ENCODE assay signal across 1 cellular context in the genomic region with DNA sequence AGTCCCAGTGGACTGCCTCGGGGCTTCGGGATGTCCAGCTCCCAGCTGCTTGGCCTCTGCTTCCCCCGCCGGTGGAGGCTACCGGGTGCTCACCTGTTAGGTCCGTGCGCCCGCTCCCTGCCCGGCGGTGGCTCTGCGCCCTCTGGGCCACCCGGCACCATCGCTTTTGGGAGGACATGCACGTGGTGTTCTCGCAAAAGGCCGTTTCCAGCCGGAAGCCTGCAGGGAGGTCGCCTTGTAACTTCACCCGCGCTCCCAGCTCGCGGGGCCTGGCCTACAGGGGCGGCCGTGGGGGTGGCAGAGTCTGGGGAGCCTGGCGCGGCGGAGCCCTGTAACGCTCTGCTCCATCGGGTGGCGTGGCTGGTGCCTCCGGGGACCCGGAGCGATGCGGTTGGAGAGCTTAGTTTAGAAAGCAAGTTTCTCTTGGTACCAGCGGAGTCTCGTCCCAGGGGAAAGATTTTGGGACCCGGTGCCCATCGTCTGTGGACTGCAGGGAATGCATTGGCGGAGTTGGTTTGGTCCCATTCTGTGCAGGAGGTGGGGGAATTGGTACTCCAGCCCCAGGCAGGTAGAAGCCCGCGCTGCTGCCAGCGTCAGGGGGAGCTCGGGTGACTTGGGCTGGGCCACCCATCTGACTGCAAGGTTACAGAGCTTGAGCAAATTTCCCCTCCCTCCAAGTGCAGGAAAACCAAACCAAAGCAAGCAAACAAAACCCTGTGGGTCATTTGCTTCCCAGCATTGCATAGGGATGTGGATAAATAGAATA.
TF ChIP-seq lines count a peak whose summit lies in the region.

No MANE protein-coding gene starts in this region.

TF ChIP-seq in endothelial cell of umbilical vein, 7 proteins besides CTCF, POLR2A, EP300 and RAD21:
- TF ChIP-seq MAX (IDR thresholded peaks at IDR 0.05; ENCODE audit: insufficient read depth, insufficient read length) (no peak), MYC (IDR thresholded peaks at IDR 0.05; ENCODE audit: low read depth, low read length) (no peak), POLR2AphosphoS5 (IDR thresholded peaks at IDR 0.05; ENCODE audit: insufficient read depth, low read depth, low read length) (no peak), EZH2 (IDR thresholded peaks at IDR 0.05; ENCODE audit: borderline replicate concordance, low read depth, low read length, severe bottlenecking) (no peak), JUN (IDR thresholded peaks at IDR 0.05; ENCODE audit: borderline replicate concordance, insufficient read depth, insufficient read length, low read depth) (no peak), FOS (IDR thresholded peaks at IDR 0.05; ENCODE audit: borderline replicate concordance, insufficient read depth, low read length) (no peak), GATA2 (IDR thresholded peaks at IDR 0.05; ENCODE audit: insufficient read depth, insufficient read length, low read depth, low read length) (no peak)
